Comparison of ENCODE assay signal across 8 cellular contexts in genomic region chr2:183123959-183124221, GRCh38. TPM values are rescaled to one million over a fixed set of nuclear protein-coding genes. Genes with fewer than 3 reads are reported as not detected.
A peak's percentile ranks its signal among the peaks of the same experiment; 100 is the strongest.
DNase-seq lines count a peak whose midpoint lies in the region; ATAC-seq lines count a peak whose summit lies in the region.

No MANE protein-coding gene starts in this region.

- peaks cover 3% of the 10 kb centered on the region for H3K4me1 ChIP-seq in iPS-18a (ENCODE audit: control insufficient read depth, low read depth, low read length)

- H3K9me3 Mint-ChIP-seq in activated T-helper 2 cell treated with anti-CD3 and anti-CD28 coated beads, Interferon-gamma antibody, Interleukin-2, Interleukin-4, amounts not matched to agents 10 μg/mL and 5 μg/mL and 100 μg/mL, durations not matched to agents 14 hours and 24 hours and 36 hours: no peaks in the 10 kb centered on the region

- H3K27ac ChIP-seq in iPS-18a (ENCODE audit: low read length) (peak overlapping the region; percentile 65), substantia nigra (ENCODE audit: low read depth, low read length, poor library complexity, severe bottlenecking) (peak overlapping the region; percentile 72)

- DNase-seq in Right ventricle myocardium inferior (ENCODE audit: missing footprints) (no peak), cardiac septum (ENCODE audit: low spot score) (no peak), substantia nigra (lab: John Stamatoyannopoulos, UW) (no peak), cerebellar nuclear complex (lab: John Stamatoyannopoulos, UW) (no peak)
- no peak for DNase-seq in activated T-helper 2 cell treated with anti-CD3 and anti-CD28 coated beads, Interferon-gamma antibody, Interleukin-2, Interleukin-4, amounts not matched to agents 10 μg/mL and 5 μg/mL and 100 μg/mL, durations not matched to agents 14 hours and 24 hours and 36 hours (ENCODE audit: low spot score)
- DNase-seq in activated CD4-positive, CD25-positive, alpha-beta regulatory T cell (lab: John Stamatoyannopoulos, UW): no peak

- peaks cover 16% of the 10 kb centered on the region for H3K36me3 Mint-ChIP-seq in activated T-helper 2 cell treated with anti-CD3 and anti-CD28 coated beads, Interferon-gamma antibody, Interleukin-2, Interleukin-4, amounts not matched to agents 10 μg/mL and 5 μg/mL and 100 μg/mL, durations not matched to agents 14 hours and 24 hours and 36 hours (ENCODE audit: low read depth)

- intact Hi-C loops in Right ventricle myocardium inferior (cut with DNase I): loop anchor here (2.0 kb wide), 2 partner anchors 45 to 85 kb away; partner anchors contain the start of genes DUSP19 and NCKAP1
- intact Hi-C loops in cardiac septum (cut with DNase I): loop anchor here (1.0 to 5.0 kb wide), 2 partner anchors 47 to 86 kb away; partner anchors contain the start of genes DUSP19 and NCKAP1
- intact Hi-C loops in activated T-helper 2 cell treated with anti-CD3 and anti-CD28 coated beads, Interferon-gamma antibody, Interleukin-2, Interleukin-4, amounts not matched to agents 10 μg/mL and 5 μg/mL and 100 μg/mL, durations not matched to agents 14 hours and 24 hours and 36 hours (cut with micrococcal nuclease): loop anchor here (1.0 to 10.0 kb wide), 5 partner anchors 46 to 1329 kb away; partner anchors contain the start of genes DNAJC10, DUSP19 and NCKAP1

- peak overlapping the region; percentile 94 for H3K4me3 Mint-ChIP-seq in activated T-helper 2 cell treated with anti-CD3 and anti-CD28 coated beads, Interferon-gamma antibody, Interleukin-2, Interleukin-4, amounts not matched to agents 10 μg/mL and 5 μg/mL and 100 μg/mL, durations not matched to agents 14 hours and 24 hours and 36 hours (ENCODE audit: low read depth)

- H3K27ac Mint-ChIP-seq in activated T-helper 2 cell treated with anti-CD3 and anti-CD28 coated beads, Interferon-gamma antibody, Interleukin-2, Interleukin-4, amounts not matched to agents 10 μg/mL and 5 μg/mL and 100 μg/mL, durations not matched to agents 14 hours and 24 hours and 36 hours: peak overlapping the region; percentile 98

- H3K36me3 ChIP-seq in iPS-18a (ENCODE audit: control insufficient read depth, low read depth, low read length): peaks cover 8% of the 10 kb centered on the region

- peak; percentile 36 for ATAC-seq in Right ventricle myocardium inferior
- ATAC-seq in HG03095 (IDR thresholded peaks at IDR 0.05; ENCODE audit: unreplicated experiment): peak; percentile 39

- peaks cover 7% of the 10 kb centered on the region for H3K27me3 Mint-ChIP-seq in activated T-helper 2 cell treated with anti-CD3 and anti-CD28 coated beads, Interferon-gamma antibody, Interleukin-2, Interleukin-4, amounts not matched to agents 10 μg/mL and 5 μg/mL and 100 μg/mL, durations not matched to agents 14 hours and 24 hours and 36 hours (ENCODE audit: low read depth)

- no peaks in the 10 kb centered on the region for H3K9me3 ChIP-seq in iPS-18a (ENCODE audit: control insufficient read depth, low read depth, low read length)

- peak overlapping the region; percentile 99 for H3K4me3 ChIP-seq in iPS-18a (ENCODE audit: low read length)

- H3K4me1 Mint-ChIP-seq in activated T-helper 2 cell treated with anti-CD3 and anti-CD28 coated beads, Interferon-gamma antibody, Interleukin-2, Interleukin-4, amounts not matched to agents 10 μg/mL and 5 μg/mL and 100 μg/mL, durations not matched to agents 14 hours and 24 hours and 36 hours (ENCODE audit: low read depth): peaks cover 29% of the 10 kb centered on the region

- H3K27me3 ChIP-seq in iPS-18a (ENCODE audit: control insufficient read depth, insufficient read depth, low read length): no peaks in the 10 kb centered on the region

- peak overlapping the region; percentile 95 for H3K9ac ChIP-seq in iPS-18a (ENCODE audit: low read length)

RNA-seq across cellular contexts. Expression of gene NUP35, which starts 0.4 kb away (rescaled TPM):
- total RNA-seq in Right ventricle myocardium inferior (8.0 TPM), cardiac septum (7.0 TPM)
- total RNA-seq in activated T-helper 2 cell treated with anti-CD3 and anti-CD28 coated beads, Interferon-gamma antibody, Interleukin-2, Interleukin-4, amounts not matched to agents 10 μg/mL and 5 μg/mL and 100 μg/mL, durations not matched to agents 14 hours and 24 hours and 36 hours: 30.9 and 39.3 TPM in 2 replicates

RNA-seq across cellular contexts. Expression of gene DUSP19, which starts 45.3 kb away (rescaled TPM):
- total RNA-seq in Right ventricle myocardium inferior (12.1 TPM), cardiac septum (8.6 TPM)
- total RNA-seq in activated T-helper 2 cell treated with anti-CD3 and anti-CD28 coated beads, Interferon-gamma antibody, Interleukin-2, Interleukin-4, amounts not matched to agents 10 μg/mL and 5 μg/mL and 100 μg/mL, durations not matched to agents 14 hours and 24 hours and 36 hours: 1.6 and 1.9 TPM in 2 replicates
